8 cellular contexts compared by ENCODE assay signal in genomic region chr3:148254402-148254801, GRCh38.
"Had no signal": no experiment of that assay in that cellular context is flagged by ENCODE, and none has a peak within 500 bp of the region (broad histone marks: within the 10 kb centered on the region; RNA-seq: fewer than 3 reads in every experiment).

No MANE protein-coding gene starts in this region.

- H3K4me3 ChIP-seq: GM12878 had no signal

- ATAC-seq: GM12878 had no signal

- FAIRE-seq: G401.6, GM12891, GM12892, GM18507, GM19239 had no signal

- DNase-seq: GDM1, GF-D8 had no signal
